8 cellular contexts compared by ENCODE assay signal in the genomic region with DNA sequence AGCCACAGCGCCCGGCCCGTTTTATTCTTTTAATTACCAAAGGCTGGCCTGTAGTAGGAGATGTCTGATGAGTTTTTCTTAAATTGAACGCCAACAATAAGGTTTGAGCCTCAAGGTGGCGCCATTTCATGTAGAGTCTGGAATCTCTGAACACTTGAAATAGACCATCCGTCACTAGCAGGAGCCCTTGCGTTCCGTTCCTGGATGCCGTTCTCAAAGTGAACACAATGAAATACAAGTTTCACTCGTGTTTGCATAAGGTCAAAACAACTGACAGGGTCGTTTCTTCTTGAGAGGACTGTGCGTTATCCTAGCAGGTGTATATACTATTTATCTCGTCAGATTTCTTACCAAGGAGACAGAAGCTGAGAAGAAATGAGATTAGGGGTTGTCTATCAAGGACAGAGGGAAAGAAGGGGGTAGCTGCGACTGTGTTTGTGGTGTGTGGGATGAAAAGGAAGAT. TPM values are rescaled to one million over a fixed set of nuclear protein-coding genes. Genes with fewer than 3 reads are reported as not detected.
DNase-seq lines count a peak whose midpoint lies in the region; ATAC-seq, FAIRE-seq and TF ChIP-seq lines count a peak whose summit lies in the region.

No MANE protein-coding gene starts in this region.

- H3K4me3 ChIP-seq in CD4-positive, CD25-positive, alpha-beta regulatory T cell (ENCODE audit: low read depth, low read length) = no peak overlapping the region
- H3K4me3 ChIP-seq in endocrine pancreas (ENCODE audit: control insufficient read depth, insufficient read depth, low read length) = peak overlapping the region; percentile 44

- no peaks in the 10 kb centered on the region for H3K36me3 ChIP-seq in CD4-positive, CD25-positive, alpha-beta regulatory T cell (ENCODE audit: control insufficient read depth, insufficient read depth, low read length)
- H3K36me3 ChIP-seq in endocrine pancreas (ENCODE audit: control insufficient read depth, insufficient read depth, low read length) = no peaks in the 10 kb centered on the region

- no peaks in the 10 kb centered on the region for H3K9me3 ChIP-seq in CD4-positive, CD25-positive, alpha-beta regulatory T cell (ENCODE audit: control insufficient read depth in 2 of 2, low read length in 2 of 2)
- no peaks in the 10 kb centered on the region for H3K9me3 ChIP-seq in endocrine pancreas (ENCODE audit: control insufficient read depth, low read length)

- H3K27me3 Mint-ChIP-seq in CD4-positive, CD25-positive, alpha-beta regulatory T cell = peaks cover 60% of the 10 kb centered on the region
- peaks cover 74% of the 10 kb centered on the region for H3K27me3 Mint-ChIP-seq in mesothelial cell of epicardium (ENCODE audit: low read depth)

- no peak for FAIRE-seq in HTR-8/SVneo (lab: Jason Lieb, UNC)

- no peak overlapping the region for H3K4me3 Mint-ChIP-seq in CD4-positive, CD25-positive, alpha-beta regulatory T cell
- H3K4me3 Mint-ChIP-seq in mesothelial cell of epicardium = no peak overlapping the region

- peaks cover 0 to 6% (median 5%) of the 10 kb centered on the region in 4 donors for H3K4me1 Mint-ChIP-seq in CD4-positive, CD25-positive, alpha-beta regulatory T cell
- peaks cover 4% of the 10 kb centered on the region for H3K4me1 Mint-ChIP-seq in mesothelial cell of epicardium

- H3K36me3 Mint-ChIP-seq in CD4-positive, CD25-positive, alpha-beta regulatory T cell = no peaks in the 10 kb centered on the region
- H3K36me3 Mint-ChIP-seq in mesothelial cell of epicardium = no peaks in the 10 kb centered on the region

- H3K27ac ChIP-seq in CD4-positive, CD25-positive, alpha-beta regulatory T cell (ENCODE audit: insufficient read depth, low read length, poor library complexity, severe bottlenecking) = no peak overlapping the region

- no peak overlapping the region for H3K27ac Mint-ChIP-seq in CD4-positive, CD25-positive, alpha-beta regulatory T cell
- H3K27ac Mint-ChIP-seq in mesothelial cell of epicardium = no peak overlapping the region

- H3K9me3 Mint-ChIP-seq in CD4-positive, CD25-positive, alpha-beta regulatory T cell = no peaks in the 10 kb centered on the region
- H3K9me3 Mint-ChIP-seq in mesothelial cell of epicardium = no peaks in the 10 kb centered on the region

- peaks cover 14% of the 10 kb centered on the region for H3K27me3 ChIP-seq in CD4-positive, CD25-positive, alpha-beta regulatory T cell (ENCODE audit: control insufficient read depth, insufficient read depth, low read length)
- H3K27me3 ChIP-seq in endocrine pancreas (ENCODE audit: control insufficient read depth, insufficient read depth, low read length) = no peaks in the 10 kb centered on the region

- DNase-seq in CD4-positive, CD25-positive, alpha-beta regulatory T cell = peak; percentile 30 to 84 (median 61)
- DNase-seq in HTR-8/SVneo (ENCODE audit: insufficient read length, low spot score) (peak; percentile 60), NOMO-1 treated with DMSO at 0.1 percent for 48 hours (lab: John Stamatoyannopoulos, UW; ENCODE audit: unreplicated experiment) (peak; percentile 87), mesothelial cell of epicardium (ENCODE audit: low spot score in 2 of 2, unreplicated experiment in 2 of 2) (peak in 1 of 2 experiments; percentile 77)
- DNase-seq in activated CD8-positive, alpha-beta memory T cell treated with anti-CD3 and anti-CD28 coated beads for 4 hours (ENCODE audit: low read depth in 2 of 2) = peak; percentile 14 to 43
- DNase-seq in stimulated activated CD8-positive, alpha-beta memory T cell treated with anti-CD3 and anti-CD28 coated beads, Interleukin-4, amount 100 ng/mL, for 24 hours (ENCODE audit: low read depth) = peak; percentile 59

- ATAC-seq in CD4-positive, CD25-positive, alpha-beta regulatory T cell (ENCODE audit: low read depth in 2 of 2) = peak; percentile 40 to 63
- ATAC-seq in HG03135 (IDR thresholded peaks at IDR 0.05; ENCODE audit: unreplicated experiment) = no peak

- TF ChIP-seq CTCF in mesothelial cell of epicardium (IDR thresholded peaks at IDR 0.05; ENCODE audit: unreplicated experiment) = peak; percentile 67

- no peaks in the 10 kb centered on the region for H3K4me1 ChIP-seq in CD4-positive, CD25-positive, alpha-beta regulatory T cell (ENCODE audit: control insufficient read depth, insufficient read depth, low read length, poor library complexity, severe bottlenecking)
- H3K4me1 ChIP-seq in endocrine pancreas (ENCODE audit: control insufficient read depth, insufficient read depth, low read length) = no peaks in the 10 kb centered on the region

- no peak overlapping the region for H3K9ac ChIP-seq in endocrine pancreas (ENCODE audit: control insufficient read depth, insufficient read depth, low read length)

RNA-seq across cellular contexts. Expression of a gene that starts 18.7 kb away (rescaled TPM):
- not detected for total RNA-seq in CD4-positive, CD25-positive, alpha-beta regulatory T cell
- not detected for polyA plus RNA-seq in CD4-positive, CD25-positive, alpha-beta regulatory T cell
- not detected in 3 replicates for total RNA-seq in mesothelial cell of epicardium

RNA-seq across cellular contexts. Expression of a gene that starts 37.2 kb away (rescaled TPM):
- total RNA-seq in CD4-positive, CD25-positive, alpha-beta regulatory T cell = not detected
- not detected for polyA plus RNA-seq in CD4-positive, CD25-positive, alpha-beta regulatory T cell
- not detected in 3 replicates for total RNA-seq in mesothelial cell of epicardium

RNA-seq across cellular contexts. Expression of a gene that starts 47.5 kb away (rescaled TPM):
- 36.6 TPM for total RNA-seq in CD4-positive, CD25-positive, alpha-beta regulatory T cell
- polyA plus RNA-seq in CD4-positive, CD25-positive, alpha-beta regulatory T cell = 1 to 10 TPM; 1.0 to 3.9 (median 2.3) TPM
- total RNA-seq in mesothelial cell of epicardium = 50.4 to 51.6 TPM (median 50.9 TPM) in 3 replicates
